Comparison of ENCODE assay signal across 28 cellular contexts in the genomic region with DNA sequence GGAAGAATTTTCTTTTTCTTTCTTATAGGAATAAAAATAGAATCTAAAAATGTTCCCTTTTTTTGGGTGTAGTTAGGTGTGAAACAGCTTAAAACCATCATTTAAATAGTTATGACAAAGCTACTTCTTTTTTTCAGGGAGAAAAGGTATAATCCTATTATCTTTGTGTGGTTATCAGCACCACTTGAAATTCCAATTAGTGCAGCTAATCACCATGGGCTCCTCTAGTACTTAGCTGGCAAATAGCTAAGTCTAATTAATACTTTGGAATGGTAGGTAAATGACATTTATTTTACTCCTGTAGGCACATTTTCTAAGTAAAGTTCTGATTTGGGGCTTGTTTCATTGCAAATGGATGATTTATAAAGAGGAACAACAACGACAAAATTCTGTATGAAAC.
DNase-seq lines count a peak whose midpoint lies in the region; ATAC-seq, FAIRE-seq and TF ChIP-seq lines count a peak whose summit lies in the region.
"Had no signal": no experiment of that assay in that cellular context is flagged by ENCODE, and none has a peak within 500 bp of the region (broad histone marks: within the 10 kb centered on the region; RNA-seq: fewer than 3 reads in every experiment).

No MANE protein-coding gene starts in this region.

- H3K36me3 ChIP-seq in mesendoderm (ENCODE audit: control insufficient read depth, insufficient read depth, low read length) = no peaks in the 10 kb centered on the region
- H3K36me3 ChIP-seq in trophoblast cell (ENCODE audit: control insufficient read depth in 1 of 2, insufficient read depth in 2 of 2, low read length in 2 of 2) = no peaks in the 10 kb centered on the region
- no peaks in the 10 kb centered on the region for H3K36me3 ChIP-seq in OCI-LY7 (ENCODE audit: insufficient read depth, low read length)
- H3K36me3 ChIP-seq: BE2C, BLaER1 had no signal

- H3K27ac ChIP-seq in mesendoderm (ENCODE audit: low read depth, low read length) = no peak overlapping the region
- H3K27ac ChIP-seq in trophoblast cell (ENCODE audit: low read depth, low read length) = peak overlapping the region; percentile 89
- no peak overlapping the region for H3K27ac ChIP-seq in OCI-LY7 (ENCODE audit: low read depth, low read length, poor library complexity, severe bottlenecking)
- H3K27ac ChIP-seq: BLaER1 had no signal

- H2BK15ac ChIP-seq in mesendoderm (replicated peaks; ENCODE audit: low read depth) = no peak overlapping the region

- FAIRE-seq in D721Med (lab: Jason Lieb, UNC) = peak; percentile 87
- FAIRE-seq in frontal cortex (lab: Jason Lieb, UNC) = no peak
- FAIRE-seq: A204.1, GM12878, GM12892, GM18507 had no signal

- H3K9me3 ChIP-seq in trophoblast cell (ENCODE audit: insufficient read depth, low read depth, low read length) (no peaks in the 10 kb centered on the region), OCI-LY7 (ENCODE audit: low read length) (no peaks in the 10 kb centered on the region)
- H3K9me3 ChIP-seq: BE2C had no signal

- no TSS peak for BruUV-seq in OCI-LY7 (replicated peaks; lab: Mats Ljungman, UMichigan)

- no peak for TF ChIP-seq CTCF in D721Med (IDR thresholded peaks at IDR 0.05; ENCODE audit: insufficient read depth, missing control alignments)
- no peak for TF ChIP-seq CTCF in OCI-LY7 (conservative IDR thresholded peaks at IDR 0.05; ENCODE audit: low read length)

- H3K79me1 ChIP-seq in mesendoderm (ENCODE audit: low read length) (no peaks in the 10 kb centered on the region), trophoblast cell (ENCODE audit: low read length) (peaks cover 6% of the 10 kb centered on the region)

- H3K4ac ChIP-seq in mesendoderm (ENCODE audit: low read depth, low read length) (no peak overlapping the region), trophoblast cell (ENCODE audit: low read depth, low read length) (no peak overlapping the region)

- no peaks in the 10 kb centered on the region for H3K79me2 ChIP-seq in mesendoderm (ENCODE audit: control insufficient read depth, insufficient read depth, low read length)
- H3K79me2 ChIP-seq in trophoblast cell (ENCODE audit: control insufficient read depth, insufficient read depth, low read length, poor library complexity) = no peaks in the 10 kb centered on the region
- no peaks in the 10 kb centered on the region for H3K79me2 ChIP-seq in OCI-LY7 (ENCODE audit: insufficient read depth, low read depth, low read length)

- no peak overlapping the region for H3K9ac ChIP-seq in mesendoderm (ENCODE audit: low read length)
- no peak overlapping the region for H3K9ac ChIP-seq in trophoblast cell (ENCODE audit: low read length)
- H3K9ac ChIP-seq: BLaER1 had no signal

- H2AK5ac ChIP-seq in mesendoderm (ENCODE audit: low read length) (no peak overlapping the region), trophoblast cell (ENCODE audit: low read length) (no peak overlapping the region)

- H3K4me3 ChIP-seq in mesendoderm (ENCODE audit: low read length) (no peak overlapping the region), trophoblast cell (ENCODE audit: low read depth, low read length) (no peak overlapping the region), OCI-LY7 (ENCODE audit: low read depth, low read length, poor library complexity, severe bottlenecking) (no peak overlapping the region)
- H3K4me3 ChIP-seq: BLaER1, GM12878 had no signal

- H3K23ac ChIP-seq in mesendoderm (ENCODE audit: low read length) (no peak overlapping the region), trophoblast cell (ENCODE audit: low read length) (no peak overlapping the region)

- H3K4me1 ChIP-seq in mesendoderm (ENCODE audit: control insufficient read depth, low read depth, low read length) (no peaks in the 10 kb centered on the region), trophoblast cell (ENCODE audit: control insufficient read depth in 1 of 2, insufficient read depth in 2 of 2, low read length in 2 of 2) (peaks cover 5% of the 10 kb centered on the region in 2 experiments), OCI-LY7 (ENCODE audit: insufficient read depth, low read length, poor library complexity, severe bottlenecking) (no peaks in the 10 kb centered on the region)
- H3K4me1 ChIP-seq: BE2C, BLaER1 had no signal

- no CpG with 5 or more reads among the region's 1 CpG for WGBS in mesendoderm (ENCODE audit: extremely low coverage, insufficient coverage, low lambda C conversion rate)
- no CpG with 5 or more reads among the region's 1 CpG for WGBS in trophoblast cell (ENCODE audit: extremely low coverage, insufficient coverage, insufficient read length)

- H4K12ac ChIP-seq in trophoblast cell (ENCODE audit: low read depth, low read length) = no peak overlapping the region

- H2BK5ac ChIP-seq in mesendoderm (ENCODE audit: low read length) (no peak overlapping the region), trophoblast cell (ENCODE audit: low read depth, low read length, poor library complexity) (no peak overlapping the region)

- H4K8ac ChIP-seq in mesendoderm (ENCODE audit: low read depth, low read length) (no peak overlapping the region), trophoblast cell (ENCODE audit: low read depth, low read length) (no peak overlapping the region)

- DNase-seq in D721Med (ENCODE audit: insufficient read length, low spot score) = peak; percentile 18
- peak; percentile 90 for DNase-seq in NCI-H82 treated with DMSO at 0.1 percent for 48 hours (lab: John Stamatoyannopoulos, UW; ENCODE audit: unreplicated experiment)
- peak; percentile 76 for DNase-seq in mesendoderm
- no peak for DNase-seq in trophoblast cell
- DNase-seq in LoVo (ENCODE audit: low spot score) = no peak
- DNase-seq in OCI-LY7 (ENCODE audit: low spot score) = no peak
- no peak for DNase-seq in frontal cortex (ENCODE audit: low spot score in 2 of 2)
- DNase-seq: 8988T; ACHN; BE2C; C1 segment of cervical spinal cord; CD4-positive, alpha-beta memory T cell; CD4-positive, CD25-positive, alpha-beta regulatory T cell; CD8-positive, alpha-beta memory T cell; COR-L47; DMS 273 treated with DMSO at 0.1 percent for 48 hours; DMS153; DMS53; DMS79; DND-41; EL; GDM1 had no signal

- no peak overlapping the region for H3K56ac ChIP-seq in mesendoderm (ENCODE audit: low read length)

- no peak overlapping the region for H3K14ac ChIP-seq in trophoblast cell (ENCODE audit: low read length)

- no peak for ATAC-seq in GM21737 (IDR thresholded peaks at IDR 0.05; ENCODE audit: unreplicated experiment)
- ATAC-seq: GM12878 had no signal

- H3K9me2 ChIP-seq in OCI-LY7 (ENCODE audit: insufficient read depth, low read length) = no peaks in the 10 kb centered on the region

- no peaks in the 10 kb centered on the region for H3K27me3 ChIP-seq in mesendoderm (ENCODE audit: insufficient read depth, low read length, poor library complexity)
- H3K27me3 ChIP-seq in trophoblast cell (ENCODE audit: insufficient read depth, low read length) = no peaks in the 10 kb centered on the region
- H3K27me3 ChIP-seq: BE2C, BLaER1 had no signal

- POLR2A ChIA-PET in OCI-LY7 (lab: Charles Lee) = interaction anchor here (0.5 to 0.6 kb wide), 2 partner anchors 9 to 16 kb away, joined by 3 read pairs; no protein-coding TSS in a partner anchor

- H3K4me2 ChIP-seq in mesendoderm (ENCODE audit: low read length) (no peak overlapping the region), trophoblast cell (ENCODE audit: low read length) (no peak overlapping the region), OCI-LY7 (ENCODE audit: low read length) (no peak overlapping the region)
- H3K4me2 ChIP-seq: BLaER1 had no signal

- H4K20me1 ChIP-seq in OCI-LY7 (ENCODE audit: insufficient read depth, low read length) = no peaks in the 10 kb centered on the region
- H4K20me1 ChIP-seq: BLaER1 had no signal

- intact Hi-C loops in OCI-LY7 (cut with micrococcal nuclease; ENCODE audit: unreplicated experiment) = no loop called here

- H2BK120ac ChIP-seq in mesendoderm (ENCODE audit: low read depth, low read length) (no peak overlapping the region), trophoblast cell (ENCODE audit: insufficient read depth, low read length, poor library complexity) (no peak overlapping the region)

- no peak overlapping the region for H2AFZ ChIP-seq in trophoblast cell (ENCODE audit: insufficient read depth, low read length, poor library complexity)
- no peak overlapping the region for H2AFZ ChIP-seq in OCI-LY7 (ENCODE audit: low read length)

- H4K91ac ChIP-seq in trophoblast cell (ENCODE audit: low read depth, low read length) = no peak overlapping the region

- no peak overlapping the region for H2BK12ac ChIP-seq in trophoblast cell (ENCODE audit: low read length)

- H3K18ac ChIP-seq in mesendoderm (ENCODE audit: low read length) = no peak overlapping the region
- no peak overlapping the region for H3K18ac ChIP-seq in trophoblast cell (ENCODE audit: low read length)

- CTCF ChIA-PET in OCI-LY7 (lab: Charles Lee; ENCODE audit: unreplicated experiment) = no interaction called here

- no peak overlapping the region for H4K5ac ChIP-seq in mesendoderm (ENCODE audit: low read length)

Comparison
In these comparisons a context has a peak if more than half of its experiments do, and no peak if none do; other contexts are left out.
1. DNase-seq: peak in D721Med (single experiment), NCI-H82 treated with DMSO at 0.1 percent for 48 hours (single experiment) and mesendoderm (single experiment); none in trophoblast cell (0 of 2), LoVo (single experiment), OCI-LY7 (single experiment) and frontal cortex (0 of 2).